Comparison of ENCODE assay signal across 10 cellular contexts in the genomic region with DNA sequence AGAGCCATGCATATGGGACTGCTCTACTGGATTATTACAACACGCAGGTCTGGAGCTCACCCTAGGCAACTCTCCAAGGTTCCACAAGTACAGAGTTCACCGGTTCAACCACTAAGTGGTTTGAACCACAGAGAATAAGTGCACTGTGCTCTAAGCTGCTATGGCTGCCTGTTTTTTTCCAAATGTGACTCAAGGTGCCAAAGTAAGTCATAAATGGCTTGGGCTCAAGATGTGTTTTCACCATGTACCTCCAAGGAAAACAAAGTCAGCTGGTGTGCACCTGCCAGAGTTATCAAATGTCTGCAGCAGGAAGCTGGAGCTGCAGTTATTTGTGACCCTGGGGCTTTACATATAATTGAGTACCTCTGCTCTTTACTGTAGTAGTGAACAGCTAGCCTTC.
DNase-seq lines count a peak whose midpoint lies in the region; ATAC-seq and TF ChIP-seq lines count a peak whose summit lies in the region.
"Had no signal": no experiment of that assay in that cellular context is flagged by ENCODE, and none has a peak within 500 bp of the region (broad histone marks: within the 10 kb centered on the region; RNA-seq: fewer than 3 reads in every experiment).

No MANE protein-coding gene starts in this region.

- no TSS peak for BruUV-seq in MCF 10A (replicated peaks; lab: Mats Ljungman, UMichigan)

- TF ChIP-seq CTCF in MCF 10A (IDR thresholded peaks at IDR 0.05; ENCODE audit: unreplicated experiment) = no peak

- H3K4me3 Mint-ChIP-seq in MCF 10A (ENCODE audit: unreplicated experiment) = no peak overlapping the region
- H3K4me3 Mint-ChIP-seq: stimulated activated memory B cell treated with anti-CD40 and anti-IgM and Interleukin-4, amounts not matched to agents 10 μg/mL and 1 μg/mL and 100 μg/mL, for 72 hours had no signal

- POLR2A ChIA-PET in MCF 10A (lab: Yijun Ruan, JAX) = interaction anchor here (0.6 to 3.1 kb wide), 10 partner anchors 8 to 532 kb away, joined by 3 to 19 read pairs (median 3); no protein-coding TSS in a partner anchor

- no peaks in the 10 kb centered on the region for H3K9me3 Mint-ChIP-seq in MCF 10A (ENCODE audit: unreplicated experiment)
- H3K9me3 Mint-ChIP-seq: stimulated activated memory B cell treated with anti-CD40 and anti-IgM and Interleukin-4, amounts not matched to agents 10 μg/mL and 1 μg/mL and 100 μg/mL, for 72 hours had no signal

- H3K4me1 Mint-ChIP-seq in MCF 10A (ENCODE audit: insufficient read depth, unreplicated experiment) = peaks cover 30% of the 10 kb centered on the region
- H3K4me1 Mint-ChIP-seq: stimulated activated memory B cell treated with anti-CD40 and anti-IgM and Interleukin-4, amounts not matched to agents 10 μg/mL and 1 μg/mL and 100 μg/mL, for 72 hours had no signal

- CTCF ChIA-PET in MCF 10A (lab: Yijun Ruan, JAX) = interaction anchor here (0.7 to 3.0 kb wide), 9 partner anchors 8 to 238 kb away, joined by 3 to 18 read pairs (median 3); no protein-coding TSS in a partner anchor

- H3K27ac Mint-ChIP-seq in MCF 10A (ENCODE audit: low read depth, unreplicated experiment) = no peak overlapping the region
- H3K27ac Mint-ChIP-seq: stimulated activated memory B cell treated with anti-CD40 and anti-IgM and Interleukin-4, amounts not matched to agents 10 μg/mL and 1 μg/mL and 100 μg/mL, for 72 hours had no signal

- DNase-seq in EH (ENCODE audit: low read depth) (peak; percentile 62), NCI-H187 treated with DMSO at 0.1 percent for 48 hours (lab: John Stamatoyannopoulos, UW) (peak; percentile 51), MCF 10A (ENCODE audit: unreplicated experiment) (peak; percentile 34), myocyte (ENCODE audit: low read depth) (peak; percentile 93), ureter (ENCODE audit: low spot score) (no peak)
- DNase-seq in activated CD4-positive, alpha-beta T cell treated with anti-CD3 and anti-CD28 coated beads for 1 hour = no peak
- DNase-seq: central memory CD4-positive, alpha-beta T cell had no signal

- peaks cover 58% of the 10 kb centered on the region for H3K36me3 Mint-ChIP-seq in MCF 10A (ENCODE audit: insufficient read depth, unreplicated experiment)

- intact Hi-C loops in MCF 10A (cut with micrococcal nuclease) = no loop called here

- H3K27me3 Mint-ChIP-seq in MCF 10A (ENCODE audit: insufficient read depth, unreplicated experiment) = no peaks in the 10 kb centered on the region
- H3K27me3 Mint-ChIP-seq: stimulated activated memory B cell treated with anti-CD40 and anti-IgM and Interleukin-4, amounts not matched to agents 10 μg/mL and 1 μg/mL and 100 μg/mL, for 72 hours had no signal

- ATAC-seq in GM19035 (IDR thresholded peaks at IDR 0.05; ENCODE audit: unreplicated experiment) (no peak), GM21367 (IDR thresholded peaks at IDR 0.05; ENCODE audit: unreplicated experiment) (no peak)
- ATAC-seq: stimulated activated memory B cell treated with anti-CD40 and anti-IgM and Interleukin-4, amounts not matched to agents 10 μg/mL and 1 μg/mL and 100 μg/mL, for 72 hours had no signal

Comparison
In these comparisons a context has a peak if more than half of its experiments do, and no peak if none do; other contexts are left out.
1. DNase-seq: peak in EH (single experiment), NCI-H187 treated with DMSO at 0.1 percent for 48 hours (single experiment), MCF 10A (single experiment) and myocyte (single experiment); none in activated CD4-positive, alpha-beta T cell treated with anti-CD3 and anti-CD28 coated beads for 1 hour (single experiment) and ureter (single experiment).